9 cellular contexts compared by ENCODE assay signal in the genomic region with DNA sequence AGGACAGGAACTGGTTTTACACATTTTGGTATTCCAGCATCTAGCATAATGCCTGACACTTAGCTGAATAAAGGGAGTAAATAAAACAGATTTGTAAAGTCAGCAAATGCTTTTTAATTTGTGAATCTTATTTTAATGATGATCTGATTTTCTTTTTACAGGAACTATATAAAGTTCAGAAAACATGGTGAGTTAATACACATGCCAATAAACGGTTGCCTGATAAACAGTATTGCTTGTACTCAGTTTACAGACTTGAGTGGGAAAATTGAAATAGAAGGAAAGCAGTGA. TPM values are rescaled to one million over a fixed set of nuclear protein-coding genes. Genes with fewer than 3 reads are reported as not detected.
DNase-seq lines count a peak whose midpoint lies in the region; ATAC-seq, FAIRE-seq and TF ChIP-seq lines count a peak whose summit lies in the region.
"Had no signal": no experiment of that assay in that cellular context is flagged by ENCODE, and none has a peak within 500 bp of the region (broad histone marks: within the 10 kb centered on the region; RNA-seq: fewer than 3 reads in every experiment).

No MANE protein-coding gene starts in this region.

- peaks cover 5 to 15% of the 10 kb centered on the region in 2 experiments for H3K4me1 Mint-ChIP-seq in H9

- no peak overlapping the region for H2BK12ac ChIP-seq in H9 (ENCODE audit: insufficient read length, low read depth, low read length)

- no peak overlapping the region for H3K56ac ChIP-seq in H9 (ENCODE audit: insufficient read length, low read depth, low read length)

- H3K27me3 Mint-ChIP-seq in H9 (ENCODE audit: low read depth), result no peaks in the 10 kb centered on the region

- no peak overlapping the region for H4K8ac ChIP-seq in H9 (replicated peaks; ENCODE audit: insufficient read length, low read depth, low read length)

- no peak overlapping the region for H3K4ac ChIP-seq in H9 (ENCODE audit: low read depth, low read length)

- H3K4me1 ChIP-seq in H9 (ENCODE audit: insufficient read depth, low read length) (no peaks in the 10 kb centered on the region), pancreas (peaks cover 10 to 14% (median 12%) of the 10 kb centered on the region in 3 donors)

- intact Hi-C loops in pancreas (cut with DNase I), result no loop called here

- no peak overlapping the region for H2BK15ac ChIP-seq in H9 (ENCODE audit: low read depth, low read length)

- H3K23ac ChIP-seq in H9 (ENCODE audit: insufficient read length, low read depth, low read length), result no peak overlapping the region

- H4K20me1 ChIP-seq in H9 (ENCODE audit: control insufficient read depth, insufficient read depth, insufficient read length), result no peaks in the 10 kb centered on the region

- H2BK20ac ChIP-seq in H9 (ENCODE audit: low read depth, low read length, poor library complexity, severe bottlenecking), result no peak overlapping the region

- H3K18ac ChIP-seq in H9 (ENCODE audit: insufficient read length, low read depth, low read length), result no peak overlapping the region

- H3K27me3 ChIP-seq in H9 (ENCODE audit: insufficient read depth, low read length), result no peaks in the 10 kb centered on the region
- no peaks in the 10 kb centered on the region for H3K27me3 ChIP-seq in pancreas

- H3K27ac Mint-ChIP-seq in H9, result no peak overlapping the region; a peak in 2 of 7 replicates

- DNase-seq in H9, result no peak
- DNase-seq in fibroblast of villous mesenchyme (ENCODE audit: low read depth), result no peak
- DNase-seq in skeletal muscle cell (ENCODE audit: low read depth), result no peak
- no peak for DNase-seq in GM12891 (ENCODE audit: insufficient read length, low spot score)
- DNase-seq in pancreas, result no peak
- DNase-seq: NCI-H2029 had no signal

- H2AFZ ChIP-seq in H9 (ENCODE audit: low read length), result no peak overlapping the region

- no peak overlapping the region for H4K5ac ChIP-seq in H9 (ENCODE audit: insufficient read length, low read depth, low read length)

- peak overlapping the region; percentile 97 for H3K4me2 ChIP-seq in H9 (ENCODE audit: insufficient read depth, insufficient read length, low read length)

- FAIRE-seq in GM12891 (lab: Jason Lieb, UNC), result no peak
- FAIRE-seq in pancreas (lab: Jason Lieb, UNC), result no peak

- ATAC-seq in GM19035 (IDR thresholded peaks at IDR 0.05; ENCODE audit: unreplicated experiment) (no peak), pancreas (no peak), HG03039 (IDR thresholded peaks at IDR 0.05; ENCODE audit: unreplicated experiment) (no peak)

- H3K9me3 ChIP-seq in H9 (ENCODE audit: control insufficient read depth, low read depth, low read length), result no peaks in the 10 kb centered on the region
- H3K9me3 ChIP-seq in pancreas, result no peaks in the 10 kb centered on the region

- H3K36me3 Mint-ChIP-seq in H9 (ENCODE audit: insufficient read depth in 1 of 3, low read depth in 3 of 3), result peaks cover 21 to 46% (median 45%) of the 10 kb centered on the region in 3 experiments; a peak in 6 of 7 replicates

- no peak overlapping the region for H3K14ac ChIP-seq in H9 (ENCODE audit: insufficient read depth, low read length)

- no peak for TF ChIP-seq POLR2A in GM12891 (IDR thresholded peaks at IDR 0.05; ENCODE audit: low read depth, low read length)

- no peak overlapping the region for H4K91ac ChIP-seq in H9 (ENCODE audit: insufficient read length, low read depth, low read length)

- TF ChIP-seq CTCF in H9 (conservative IDR thresholded peaks at IDR 0.05), result no peak
- TF ChIP-seq CTCF in VCaP (conservative IDR thresholded peaks at IDR 0.05), result no peak
- TF ChIP-seq CTCF in fibroblast of villous mesenchyme (IDR thresholded peaks at IDR 0.05; ENCODE audit: insufficient read depth, low read depth, low read length), result no peak
- TF ChIP-seq CTCF in pancreas (IDR thresholded peaks at IDR 0.05), result no peak

- no peak overlapping the region for H2AK5ac ChIP-seq in H9 (ENCODE audit: insufficient read length, low read length)

- no peak overlapping the region for H2BK5ac ChIP-seq in H9 (ENCODE audit: insufficient read length, low read length)

- H3K36me3 ChIP-seq in pancreas, result peaks cover 0 to 19% (median 0%) of the 10 kb centered on the region in 3 donors

- H3K4me3 Mint-ChIP-seq in H9, result peak overlapping the region; percentile 94 to 99

- H3K79me2 ChIP-seq in H9 (ENCODE audit: insufficient read depth, low read length), result peaks cover 7% of the 10 kb centered on the region; the same call in 1 of the 2 replicates

- H3K23me2 ChIP-seq in H9 (ENCODE audit: insufficient read length, low read depth, low read length, poor library complexity, severe bottlenecking), result peaks cover 10% of the 10 kb centered on the region

- H3K79me1 ChIP-seq in H9 (ENCODE audit: insufficient read depth, low read depth, low read length, poor library complexity, severe bottlenecking), result peaks cover 3% of the 10 kb centered on the region

- H3T11ph ChIP-seq in H9 (ENCODE audit: low read length), result no peak overlapping the region

- H3K9ac ChIP-seq in H9 (ENCODE audit: extremely low read depth, insufficient read length, low read length), result peak overlapping the region; percentile 98

- WGBS in H9 (ENCODE audit: extremely low coverage, insufficient read length, low lambda C conversion rate), result no CpG with 5 or more reads among the region's 1 CpG
- 6 to 14% methylated on average over 1 of the region's 1 CpG for WGBS in pancreas, 2 donors

- H3K27ac ChIP-seq in H9 (ENCODE audit: insufficient read length, low read depth, low read length), result no peak overlapping the region
- H3K27ac ChIP-seq in VCaP, result peak overlapping the region; percentile 94
- peak overlapping the region in 1 of 4 donors; percentile 91 for H3K27ac ChIP-seq in pancreas

- no peaks in the 10 kb centered on the region; a peak in 1 of 5 replicates for H3K9me3 Mint-ChIP-seq in H9

- H3K4me3 ChIP-seq in fibroblast of villous mesenchyme (ENCODE audit: low read depth, low read length) (peak overlapping the region; percentile 72), skeletal muscle cell (ENCODE audit: low read depth, low read length) (peak overlapping the region; percentile 79), pancreas (peak overlapping the region in 2 of 4 donors; percentile 60 to 81)

- no peak overlapping the region for H2BK120ac ChIP-seq in H9 (ENCODE audit: low read depth, low read length, poor library complexity, severe bottlenecking)

TF ChIP-seq in GM12891, 5 proteins besides CTCF, POLR2A, EP300 and RAD21:
- TF ChIP-seq TAF1 (IDR thresholded peaks at IDR 0.05; ENCODE audit: low read depth, low read length) (no peak), PAX5 (IDR thresholded peaks at IDR 0.05; ENCODE audit: insufficient read depth, low read length, severe bottlenecking) (no peak), POU2F2 (IDR thresholded peaks at IDR 0.05; ENCODE audit: low read depth, low read length) (no peak), POLR2AphosphoS5 (IDR thresholded peaks at IDR 0.05; ENCODE audit: low read depth, low read length) (no peak), SPI1 (IDR thresholded peaks at IDR 0.05; ENCODE audit: low read depth, low read length) (no peak)

RNA-seq across cellular contexts. Expression of a gene that starts 1.4 kb away (rescaled TPM):
- total RNA-seq in H9 (2021), result 333 and 335 TPM in 2 replicates
- total RNA-seq in fibroblast of villous mesenchyme, result 215 and 291 TPM in 2 replicates
- polyA plus RNA-seq in GM12891 (2012; ENCODE audit: low read depth, missing spikeins), result 322 TPM
- 10 to 100 TPM; 24.6 to 63.1 (median 43.5) TPM for total RNA-seq in pancreas
- polyA plus RNA-seq in pancreas, result 10 to 100 TPM; 67.0 to 84.1 TPM

RNA-seq across cellular contexts. Expression of a gene that starts 23.6 kb away (rescaled TPM):
- total RNA-seq in H9 (2021), result 16.5 and 21.6 TPM in 2 replicates
- 0.64 and 2.2 TPM in 2 replicates for total RNA-seq in fibroblast of villous mesenchyme
- polyA plus RNA-seq in GM12891 (2012; ENCODE audit: low read depth, missing spikeins), result 1.5 TPM
- 1 to 10 TPM; 1.2 to 2.6 (median 1.8) TPM for total RNA-seq in pancreas
- 1 to 10 TPM in 1 of 2 donors, under 1 TPM in 1; 0.80 to 2.9 TPM for polyA plus RNA-seq in pancreas

RNA-seq across cellular contexts. Expression of a gene that starts 34.3 kb away (rescaled TPM):
- total RNA-seq in H9 (2021) (2.4 and 3.1 TPM in 2 replicates), fibroblast of villous mesenchyme (1.7 and 2.3 TPM in 2 replicates), pancreas (1 to 10 TPM; 2.3 to 5.1 (median 2.8) TPM)
- 1.4 TPM for polyA plus RNA-seq in GM12891 (2012; ENCODE audit: low read depth, missing spikeins)
- polyA plus RNA-seq in pancreas, result 1 to 10 TPM; 3.2 TPM
